Comparison of ENCODE assay signal across 2 cellular contexts in genomic region chr5:102971693-102972293, GRCh38.
TF ChIP-seq lines count a peak whose summit lies in the region.

No MANE protein-coding gene starts in this region.

TF ChIP-seq in IMR-90, 13 proteins besides CTCF, POLR2A, EP300 and RAD21:
- TF ChIP-seq MAFK (IDR thresholded peaks at IDR 0.05; ENCODE audit: low read depth, low read length), result no peak
- TF ChIP-seq MXI1 (IDR thresholded peaks at IDR 0.05; ENCODE audit: borderline replicate concordance, low read depth, low read length), result no peak
- no peak for TF ChIP-seq NFE2L2 (IDR thresholded peaks at IDR 0.05; ENCODE audit: low read depth, low read length)
- no peak for TF ChIP-seq FOS (IDR thresholded peaks at IDR 0.05; ENCODE audit: low read depth, low read length)
- TF ChIP-seq SMC3 (IDR thresholded peaks at IDR 0.05; ENCODE audit: low read depth, low read length), result peak; percentile 50

TF ChIP-seq in K562, 482 proteins besides CTCF, POLR2A, EP300 and RAD21:
- TF ChIP-seq ZBTB34 (CRISPR knock-in tag; IDR thresholded peaks at IDR 0.05) (no peak), CEBPZ (IDR thresholded peaks at IDR 0.05; ENCODE audit: borderline replicate concordance, low read depth, low read length) (no peak)
- TF ChIP-seq, protein P1, sequence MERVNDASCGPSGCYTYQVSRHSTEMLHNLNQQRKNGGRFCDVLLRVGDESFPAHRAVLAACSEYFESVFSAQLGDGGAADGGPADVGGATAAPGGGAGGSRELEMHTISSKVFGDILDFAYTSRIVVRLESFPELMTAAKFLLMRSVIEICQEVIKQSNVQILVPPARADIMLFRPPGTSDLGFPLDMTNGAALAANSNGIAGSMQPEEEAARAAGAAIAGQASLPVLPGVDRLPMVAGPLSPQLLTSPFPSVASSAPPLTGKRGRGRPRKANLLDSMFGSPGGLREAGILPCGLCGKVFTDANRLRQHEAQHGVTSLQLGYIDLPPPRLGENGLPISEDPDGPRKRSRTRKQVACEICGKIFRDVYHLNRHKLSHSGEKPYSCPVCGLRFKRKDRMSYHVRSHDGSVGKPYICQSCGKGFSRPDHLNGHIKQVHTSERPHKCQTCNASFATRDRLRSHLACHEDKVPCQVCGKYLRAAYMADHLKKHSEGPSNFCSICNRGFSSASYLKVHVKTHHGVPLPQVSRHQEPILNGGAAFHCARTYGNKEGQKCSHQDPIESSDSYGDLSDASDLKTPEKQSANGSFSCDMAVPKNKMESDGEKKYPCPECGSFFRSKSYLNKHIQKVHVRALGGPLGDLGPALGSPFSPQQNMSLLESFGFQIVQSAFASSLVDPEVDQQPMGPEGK (CRISPR knock-in tag; IDR thresholded peaks at IDR 0.05; ENCODE audit: borderline replicate concordance), result no peak
